ENCODE assay signal across 31 cellular contexts in the genomic region with DNA sequence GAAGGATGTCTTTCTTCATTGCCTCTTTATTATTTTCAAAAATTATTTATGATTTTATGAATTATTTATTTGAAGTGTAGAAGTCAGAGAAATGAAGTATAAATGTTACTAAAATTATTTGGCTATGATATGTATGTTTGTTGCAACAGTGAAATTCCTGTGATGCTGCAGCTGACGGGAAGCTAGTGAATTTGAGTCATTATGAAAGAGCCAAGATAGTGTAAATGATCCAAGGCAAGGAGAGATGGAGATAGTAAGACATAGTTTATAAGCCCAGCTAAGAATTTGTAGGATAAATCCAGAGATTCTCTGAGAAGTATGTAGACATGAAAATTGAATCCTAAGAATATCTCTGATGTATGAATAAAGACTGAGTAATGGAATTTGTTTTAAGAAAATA.
"Had no signal": no experiment of that assay in that cellular context is flagged by ENCODE, and none has a peak within 500 bp of the region (broad histone marks: within the 10 kb centered on the region; RNA-seq: fewer than 3 reads in every experiment).

No MANE protein-coding gene starts in this region.

- DNase-seq: activated CD4-positive, alpha-beta T cell treated with anti-CD3 and anti-CD28 coated beads for 48 hours; activated CD4-positive, alpha-beta T cell treated with anti-CD3 and anti-CD28 coated beads, Interleukin-2, amount 50 U/mL, for 48 hours; activated CD8-positive, alpha-beta memory T cell treated with anti-CD3 and anti-CD28 coated beads for 24 hours; activated effector memory CD4-positive, alpha-beta T cell treated with anti-CD3 and anti-CD28 coated beads, Interleukin-2, amount 50 U/mL, for 16 hours; activated naive CD4-positive, alpha-beta T cell treated with anti-CD3 and anti-CD28 coated beads for 36 hours; activated naive CD8-positive, alpha-beta T cell treated with anti-CD3 and anti-CD28 coated beads for 36 hours; activated T-cell treated with anti-CD3 and anti-CD28 coated beads, Interleukin-2, amount 50 U/mL, for 1 hour; amniotic stem cell; dorsolateral prefrontal cortex; effector memory CD4-positive, alpha-beta T cell; head of caudate nucleus; hippocampal formation; left lung; lower lobe of right lung; mesenchymal stem cell; naive thymus-derived CD8-positive, alpha-beta T cell; nucleus accumbens; pancreas; retina; small intestine; stimulated activated CD4-positive, alpha-beta T cell treated with anti-CD3 and anti-CD28 coated beads, Interleukin-4, amount 100 ng/mL, for 24 hours; substantia nigra; T-helper 17 cell; T1000; uterus; WERI-Rb-1 had no signal

- H3K36me3 ChIP-seq: prostate gland, uterus had no signal

- H3K4me3 ChIP-seq: breast epithelium, dorsolateral prefrontal cortex, left lung, lower lobe of right lung, pancreas, prostate gland, uterus had no signal

- H3K9me3 ChIP-seq: breast epithelium, left lung, lower lobe of right lung, pancreas, prostate gland, uterus had no signal

- H3K27ac ChIP-seq: breast epithelium, dorsolateral prefrontal cortex, left lung, lower lobe of right lung, pancreas, prostate gland, uterus, WERI-Rb-1 had no signal

- H3K4me1 ChIP-seq: breast epithelium, left lung, lower lobe of right lung, pancreas, prostate gland, uterus had no signal

- ATAC-seq: activated CD4-positive, CD25-positive, alpha-beta regulatory T cell treated with anti-CD3 and anti-CD28 coated beads, Interleukin-2, amount 50 U/mL, for 24 hours; left lung; lower lobe of right lung; naive thymus-derived CD8-positive, alpha-beta T cell; pancreas; sciatic nerve; stimulated activated effector memory CD8-positive, alpha-beta T cell treated with anti-CD3 and anti-CD28 coated beads, Interleukin-12 subunit alpha, Interleukin-12 subunit beta, amount 100 ng/mL, for 72 hours; T-helper 17 cell had no signal

- H3K27me3 ChIP-seq: breast epithelium, dorsolateral prefrontal cortex, left lung, pancreas, uterus had no signal
